In genomic region chr7:39609462-39610149, GRCh38 we compare ENCODE assay signal across 8 cellular contexts. TPM values are rescaled to one million over a fixed set of nuclear protein-coding genes. Genes with fewer than 3 reads are reported as not detected.
A peak's percentile ranks its signal among the peaks of the same experiment; 100 is the strongest.
DNase-seq lines count a peak whose midpoint lies in the region; ATAC-seq, FAIRE-seq and TF ChIP-seq lines count a peak whose summit lies in the region.

No MANE protein-coding gene starts in this region.

- H3K27ac ChIP-seq in kidney (ENCODE audit: low read depth in 2 of 2, low read length in 2 of 2) (no peak overlapping the region), tibial artery (peak overlapping the region; percentile 8 to 13)

- H3K27me3 Mint-ChIP-seq in CD14-positive monocyte (ENCODE audit: low read depth in 3 of 3): peaks cover 10 to 26% (median 19%) of the 10 kb centered on the region in 3 donors

- peaks cover 0 to 7% of the 10 kb centered on the region in 2 donors for H3K4me1 ChIP-seq in kidney (ENCODE audit: control insufficient read depth in 1 of 2, insufficient read depth in 1 of 2, low read depth in 1 of 2, low read length in 2 of 2)
- H3K4me1 ChIP-seq in tibial artery: peaks cover 0 to 7% (median 2%) of the 10 kb centered on the region in 4 donors

- in situ Hi-C loops in astrocyte of the spinal cord (cut with HindIII; ENCODE audit: low sequenced_read_pairs): no loop called here

- H3K4me3 Mint-ChIP-seq in CD14-positive monocyte: peak overlapping the region; percentile 70 to 87

- TF ChIP-seq POLR2A in GM18505 (IDR thresholded peaks at IDR 0.05; ENCODE audit: borderline replicate concordance, extremely low read depth, insufficient read depth, insufficient read length): no peak

- no peak for TF ChIP-seq CTCF in CD14-positive monocyte (IDR thresholded peaks at IDR 0.05)
- TF ChIP-seq CTCF in astrocyte of the spinal cord (IDR thresholded peaks at IDR 0.05; ENCODE audit: low read depth, low read length): peak; percentile 15
- no peak for TF ChIP-seq CTCF in kidney (IDR thresholded peaks at IDR 0.05; ENCODE audit: borderline replicate concordance, extremely low read depth, insufficient read depth)
- TF ChIP-seq CTCF in tibial artery (IDR thresholded peaks at IDR 0.05): no peak

- peaks cover 12% of the 10 kb centered on the region for H3K4me1 Mint-ChIP-seq in CD14-positive monocyte

- FAIRE-seq in kidney (lab: Jason Lieb, UNC): no peak

- H3K4me3 ChIP-seq in astrocyte of the spinal cord (ENCODE audit: low read depth, low read length): no peak overlapping the region
- H3K4me3 ChIP-seq in kidney (ENCODE audit: low read length in 2 of 2): peak overlapping the region; percentile 23 to 36
- peak overlapping the region; percentile 27 to 35 for H3K4me3 ChIP-seq in tibial artery

- H3K9me3 ChIP-seq in kidney (ENCODE audit: control insufficient read depth in 1 of 2, low read length in 2 of 2) (no peaks in the 10 kb centered on the region), tibial artery (no peaks in the 10 kb centered on the region)

- no peaks in the 10 kb centered on the region for H3K36me3 ChIP-seq in kidney (ENCODE audit: control insufficient read depth in 1 of 2, insufficient read depth in 2 of 2, low read length in 2 of 2)
- no peaks in the 10 kb centered on the region for H3K36me3 ChIP-seq in tibial artery

- H3K9ac ChIP-seq in kidney (ENCODE audit: low read length in 2 of 2): no peak overlapping the region

- H3K9me3 Mint-ChIP-seq in CD14-positive monocyte: peaks cover 0 to 3% (median 0%) of the 10 kb centered on the region in 7 donors

- intact Hi-C loops in CD14-positive monocyte (cut with micrococcal nuclease) (no loop called here), kidney (cut with DNase I) (no loop called here), tibial artery (cut with DNase I; ENCODE audit: low total_unique reads) (loop anchor here (10.0 kb wide), 1 partner anchor 75 kb away; no protein-coding TSS in a partner anchor)

- peak; percentile 64 for ATAC-seq in HG02759 (IDR thresholded peaks at IDR 0.05; ENCODE audit: unreplicated experiment)
- no peak for ATAC-seq in GM18505 (IDR thresholded peaks at IDR 0.05; ENCODE audit: unreplicated experiment)
- no peak for ATAC-seq in GM21390 (IDR thresholded peaks at IDR 0.05; ENCODE audit: unreplicated experiment)

- no peak for DNase-seq in CD14-positive monocyte (ENCODE audit: low spot score)
- no peak for DNase-seq in astrocyte of the spinal cord (ENCODE audit: low read depth, low spot score)
- DNase-seq in kidney: no peak
- DNase-seq in tibial artery: no peak
- DNase-seq in NCI-H226: no peak

- peak overlapping the region in 6 of 7 donors; percentile 8 to 85 (median 78) for H3K27ac Mint-ChIP-seq in CD14-positive monocyte

- peaks cover 2 to 3% of the 10 kb centered on the region in 2 donors for H3K36me3 Mint-ChIP-seq in CD14-positive monocyte

- peaks cover 0 to 25% of the 10 kb centered on the region in 2 donors for H3K27me3 ChIP-seq in tibial artery

RNA-seq across cellular contexts. Expression of gene RALA, which starts 13.8 kb away (rescaled TPM):
- polyA plus RNA-seq in CD14-positive monocyte (10 to 100 TPM; 30.8 to 32.0 TPM), kidney (ENCODE audit: insufficient read depth, low read depth, low replicate concordance) (21.5 TPM)
- 25.1 TPM for total RNA-seq in kidney

RNA-seq across cellular contexts. Expression of gene YAE1, which starts 43.4 kb away (rescaled TPM):
- 1 to 10 TPM; 1.1 to 2.7 TPM for polyA plus RNA-seq in CD14-positive monocyte
- 19.7 TPM for total RNA-seq in kidney
- polyA plus RNA-seq in kidney (ENCODE audit: insufficient read depth, low read depth, low replicate concordance): 25.0 TPM

Comparison
In these comparisons a context has a peak if more than half of its experiments do, and no peak if none do; other contexts are left out.
1. H3K27ac ChIP-seq: peak in tibial artery (2 of 2); none in kidney (0 of 2).